ENCODE assay signal across 11 cellular contexts in genomic region chr9:128101690-128102089, GRCh38. TPM values are rescaled to one million over a fixed set of nuclear protein-coding genes. Genes with fewer than 3 reads are reported as not detected.
DNase-seq lines count a peak whose midpoint lies in the region; ATAC-seq and TF ChIP-seq lines count a peak whose summit lies in the region.
"Had no signal": no experiment of that assay in that cellular context is flagged by ENCODE, and none has a peak within 500 bp of the region (broad histone marks: within the 10 kb centered on the region; RNA-seq: fewer than 3 reads in every experiment).

No MANE protein-coding gene starts in this region.

- H3K27me3 ChIP-seq in right lobe of liver = no peaks in the 10 kb centered on the region
- no peaks in the 10 kb centered on the region for H3K27me3 ChIP-seq in Peyer's patch

- peak overlapping the region; percentile 80 for H3K27ac Mint-ChIP-seq in type B pancreatic cell

- no peaks in the 10 kb centered on the region for H3K27me3 Mint-ChIP-seq in type B pancreatic cell

- TF ChIP-seq CTCF in coronary artery (IDR thresholded peaks at IDR 0.05) = no peak
- TF ChIP-seq CTCF in right lobe of liver (IDR thresholded peaks at IDR 0.05) = no peak
- no peak for TF ChIP-seq CTCF in type B pancreatic cell (conservative IDR thresholded peaks at IDR 0.05)
- TF ChIP-seq CTCF in Peyer's patch (IDR thresholded peaks at IDR 0.05) = no peak

- TF ChIP-seq POLR2A in right lobe of liver (IDR thresholded peaks at IDR 0.05) (no peak), Peyer's patch (IDR thresholded peaks at IDR 0.05) (no peak)

- WGBS in right lobe of liver (ENCODE audit: insufficient coverage, low coverage, low lambda C conversion rate, missing lambda C conversion rate) = 10% methylated on average over 2 of the region's 20 CpGs

- H3K27ac ChIP-seq in coronary artery = peak overlapping the region in 1 of 2 donors; percentile 95
- H3K27ac ChIP-seq in right lobe of liver = peak overlapping the region; percentile 89 to 99 (median 94)
- H3K27ac ChIP-seq in Peyer's patch = peak overlapping the region in 1 of 4 donors; percentile 98
- H3K27ac ChIP-seq: WERI-Rb-1 had no signal

- peaks cover 0 to 70% (median 34%) of the 10 kb centered on the region in 4 donors for H3K4me1 ChIP-seq in right lobe of liver
- H3K4me1 ChIP-seq in Peyer's patch = peaks cover 0 to 64% (median 6%) of the 10 kb centered on the region in 4 donors

- H3K9me3 ChIP-seq in right lobe of liver (no peaks in the 10 kb centered on the region), Peyer's patch (no peaks in the 10 kb centered on the region)

- no peaks in the 10 kb centered on the region for H3K9me3 Mint-ChIP-seq in type B pancreatic cell

- peaks cover 33% of the 10 kb centered on the region for H3K4me1 Mint-ChIP-seq in type B pancreatic cell (ENCODE audit: unreplicated experiment)

- H3K4me3 ChIP-seq in coronary artery = peak overlapping the region; percentile 8
- H3K4me3 ChIP-seq in right lobe of liver = peak overlapping the region; percentile 31 to 73 (median 61)
- H3K4me3 ChIP-seq in Peyer's patch = no peak overlapping the region

- intact Hi-C loops in right lobe of liver (cut with DNase I) = loop anchor here in 1 of 2 donors (10.0 kb wide), 1 partner anchor 117 kb away; the partner anchor contains the start of gene EEIG1

- DNase-seq in coronary artery (ENCODE audit: low spot score) (peak; percentile 74), right lobe of liver (peak; percentile 77 to 86 (median 82)), type B pancreatic cell (ENCODE audit: extremely low spot score, unreplicated experiment) (no peak), Peyer's patch (no peak)
- DNase-seq: activated CD8-positive, alpha-beta memory T cell treated with anti-CD3 and anti-CD28 coated beads, Interleukin-2, amount 50 U/mL, for 48 hours; cortex of kidney; MM.1S; NCI-H2171 treated with DMSO at 0.1 percent for 48 hours; WERI-Rb-1 had no signal

- H3K36me3 ChIP-seq in right lobe of liver (peaks cover 7 to 37% (median 24%) of the 10 kb centered on the region in 4 donors), Peyer's patch (peaks cover 0 to 51% (median 4%) of the 10 kb centered on the region in 3 donors)

- H3K4me3 Mint-ChIP-seq in type B pancreatic cell = peak overlapping the region; percentile 69

- peaks cover 13% of the 10 kb centered on the region for H3K36me3 Mint-ChIP-seq in type B pancreatic cell

- peak; percentile 0 to 5 (median 4) for ATAC-seq in right lobe of liver
- no peak for ATAC-seq in activated CD4-positive, CD25-positive, alpha-beta regulatory T cell treated with anti-CD3 and anti-CD28 coated beads, Interleukin-2, amount 50 U/mL, for 24 hours
- ATAC-seq: sciatic nerve had no signal

RNA-seq across cellular contexts. Expression of gene PTGES2, which starts 25.8 kb away (rescaled TPM):
- total RNA-seq in right lobe of liver (10 to 100 TPM; 27.2 to 67.2 (median 30.5) TPM), type B pancreatic cell (ENCODE audit: low replicate concordance) (67.2 and 85.0 TPM in 2 replicates), Peyer's patch (100 to 1,000 TPM; 123 to 193 (median 168) TPM)

RNA-seq across cellular contexts. Expression of gene SLC25A25, which starts 33.7 kb away (rescaled TPM):
- 10 to 100 TPM; 21.2 to 81.5 (median 53.3) TPM for total RNA-seq in right lobe of liver
- total RNA-seq in type B pancreatic cell (ENCODE audit: low replicate concordance) = 19.1 and 39.0 TPM in 2 replicates
- 10 to 100 TPM; 18.2 to 44.1 (median 28.2) TPM for total RNA-seq in Peyer's patch

RNA-seq across cellular contexts. Expression of gene NAIF1, which starts 34.6 kb away (rescaled TPM):
- 1 to 10 TPM; 3.9 to 6.8 (median 5.7) TPM for total RNA-seq in right lobe of liver
- total RNA-seq in type B pancreatic cell (ENCODE audit: low replicate concordance) = 6.7 and 10.3 TPM in 2 replicates
- 10 to 100 TPM in 2 of 4 donors, 1 to 10 TPM in 2; 7.4 to 26.1 (median 11.8) TPM for total RNA-seq in Peyer's patch

RNA-seq across cellular contexts. Expression of gene LCN2, which starts 47.6 kb away (rescaled TPM):
- total RNA-seq in right lobe of liver = 10 to 100 TPM in 4 of 6 experiments, 1 to 10 TPM in 2; 2.7 to 81.8 (median 18.1) TPM
- 10.7 and 12.4 TPM in 2 replicates for total RNA-seq in type B pancreatic cell (ENCODE audit: low replicate concordance)
- total RNA-seq in Peyer's patch = 100 to 1,000 TPM in 1 of 4 donors, 10 to 100 TPM in 2, 1 to 10 TPM in 1; 1.9 to 191 (median 37.1) TPM

RNA-seq across cellular contexts. Expression of gene BBLN, which starts 58.4 kb away (rescaled TPM):
- total RNA-seq in right lobe of liver (100 to 1,000 TPM in 2 of 6 experiments, 10 to 100 TPM in 4; 13.5 to 192 (median 17.7) TPM), type B pancreatic cell (ENCODE audit: low replicate concordance) (108 and 150 TPM in 2 replicates), Peyer's patch (10 to 100 TPM; 38.8 to 93.7 (median 70.2) TPM)

Comparison
In these comparisons a context has a peak if more than half of its experiments do, and no peak if none do; other contexts are left out.
1. DNase-seq: peak in coronary artery (single experiment) and right lobe of liver (3 of 3); none in type B pancreatic cell (single experiment) and Peyer's patch (0 of 3).
2. H3K4me3 ChIP-seq: peak in coronary artery (single experiment) and right lobe of liver (3 of 3); none in Peyer's patch (0 of 4).
3. ATAC-seq: peak in right lobe of liver (4 of 4); none in activated CD4-positive, CD25-positive, alpha-beta regulatory T cell treated with anti-CD3 and anti-CD28 coated beads, Interleukin-2, amount 50 U/mL, for 24 hours (0 of 2).